ENCODE assay signal across 1 cellular context in genomic region chr7:100539436-100540006, GRCh38.
TF ChIP-seq lines count a peak whose summit lies in the region.

No MANE protein-coding gene starts in this region.

TF ChIP-seq in GM23338, 12 proteins besides CTCF, POLR2A, EP300 and RAD21 (continued from another document):
- TF ChIP-seq EZH2phosphoT487 (IDR thresholded peaks at IDR 0.05; ENCODE audit: unreplicated experiment) (no peak), ETS1 (IDR thresholded peaks at IDR 0.05) (no peak), REST (IDR thresholded peaks at IDR 0.05; ENCODE audit: unreplicated experiment) (no peak)
